19 cellular contexts compared by ENCODE assay signal in genomic region chr16:56360117-56361008, GRCh38.
DNase-seq lines count a peak whose midpoint lies in the region; ATAC-seq, FAIRE-seq and TF ChIP-seq lines count a peak whose summit lies in the region.
"Had no signal": no experiment of that assay in that cellular context is flagged by ENCODE, and none has a peak within 500 bp of the region (broad histone marks: within the 10 kb centered on the region; RNA-seq: fewer than 3 reads in every experiment).

No MANE protein-coding gene starts in this region.

- H3K27me3 ChIP-seq in K562 (ENCODE audit: control insufficient read depth in 2 of 2, insufficient read depth in 2 of 2, low read length in 2 of 2) (no peaks in the 10 kb centered on the region), neural cell (ENCODE audit: insufficient read depth, low read depth, low read length) (no peaks in the 10 kb centered on the region)
- H3K27me3 ChIP-seq: cardiac muscle cell, neural progenitor cell had no signal

- H3K9me2 ChIP-seq in neural cell (ENCODE audit: insufficient read depth, low read length), result no peaks in the 10 kb centered on the region

- TF ChIP-seq CTCF in K562 (IDR thresholded peaks at IDR 0.05 in 2 of 3, conservative IDR thresholded peaks at IDR 0.05 in 1 of 3; ENCODE audit: insufficient read depth in 2 of 3, low read depth in 1 of 3, low read length in 3 of 3), result no peak
- no peak for TF ChIP-seq CTCF in neural cell (IDR thresholded peaks at IDR 0.05; ENCODE audit: poor library complexity, severe bottlenecking)

- no peaks in the 10 kb centered on the region for H3K9me3 ChIP-seq in K562 (replicated peaks; ENCODE audit: control insufficient read depth, insufficient read depth, low read depth, low read length)
- H3K9me3 ChIP-seq in neural cell (ENCODE audit: low read length), result no peaks in the 10 kb centered on the region

- H3K79me2 ChIP-seq in K562 (ENCODE audit: control insufficient read depth, insufficient read depth, low read length) (no peaks in the 10 kb centered on the region), neural cell (replicated peaks; ENCODE audit: insufficient read depth, low read length) (no peaks in the 10 kb centered on the region)

- TF ChIP-seq RAD21 in K562 (CRISPR knock-in tag; conservative IDR thresholded peaks at IDR 0.05 in 1 of 2, IDR thresholded peaks at IDR 0.05 in 1 of 2) (no peak), neural cell (conservative IDR thresholded peaks at IDR 0.05) (no peak)

- peak; percentile 25; the same call in 1 of the 2 replicates for TF ChIP-seq POLR2A in K562 (conservative IDR thresholded peaks at IDR 0.05)

- H2AFZ ChIP-seq in K562 (ENCODE audit: low read depth, low read length), result no peak overlapping the region
- no peak overlapping the region for H2AFZ ChIP-seq in neural cell (ENCODE audit: low read depth, low read length)
- H2AFZ ChIP-seq: neural progenitor cell had no signal

- H3K36me3 ChIP-seq in K562 (ENCODE audit: control insufficient read depth, insufficient read depth, low read length) (peaks cover 38% of the 10 kb centered on the region), neural cell (ENCODE audit: insufficient read depth, low read length) (no peaks in the 10 kb centered on the region)
- H3K36me3 ChIP-seq: neural progenitor cell had no signal

- TF ChIP-seq EP300 in K562 (IDR thresholded peaks at IDR 0.05; ENCODE audit: low read length) (no peak), neural cell (conservative IDR thresholded peaks at IDR 0.05; ENCODE audit: poor library complexity, severe bottlenecking) (no peak)

- peak; percentile 2 for DNase-seq in stimulated activated CD4-positive, alpha-beta T cell treated with anti-CD3 and anti-CD28 coated beads, Interleukin-4, amount 100 ng/mL, for 24 hours
- no peak for DNase-seq in stimulated activated CD4-positive, alpha-beta T cell treated with anti-CD3 and anti-CD28 coated beads, Interleukin-2, amount 100 ng/mL, for 48 hours
- DNase-seq in K562 (ENCODE audit: extremely low read depth in 1 of 4, low spot score in 3 of 4) (no peak), GF-D8 (lab: John Stamatoyannopoulos, UW) (no peak), NCI-H2171 (lab: John Stamatoyannopoulos, UW) (no peak), NCI-H2196 (lab: John Stamatoyannopoulos, UW; ENCODE audit: unreplicated experiment) (no peak), NCI-H1694 (lab: John Stamatoyannopoulos, UW) (no peak)
- DNase-seq: activated CD4-positive, alpha-beta T cell treated with anti-CD3 and anti-CD28 coated beads, Interleukin-2, amount 50 U/mL, for 1 hour; NCI-H1092; NCI-H2171 treated with DMSO at 0.1 percent for 48 hours; NK-92 treated with Interleukin-12 subunit alpha and Interleukin-12 subunit beta, amount 100 ng/mL, for 24 hours; SHP77 treated with DMSO at 0.1 percent for 48 hours; T1000 had no signal

- H3K4me1 ChIP-seq in K562 (replicated peaks in 1 of 2; ENCODE audit: control insufficient read depth in 2 of 2, insufficient read depth in 2 of 2, low read length in 2 of 2), result peaks cover 11 to 32% of the 10 kb centered on the region in 2 experiments

- H3K4me3 ChIP-seq in K562 (no peak overlapping the region), neural cell (ENCODE audit: low read length) (no peak overlapping the region)
- H3K4me3 ChIP-seq: cardiac muscle cell, lung, neural progenitor cell had no signal

- H3F3A ChIP-seq in neural cell (ENCODE audit: insufficient read depth, low read length, poor library complexity, severe bottlenecking), result no peaks in the 10 kb centered on the region

- no TSS peak for BruUV-seq in K562 (replicated peaks; lab: Mats Ljungman, UMichigan)

- 89% methylated on average over 14 of the region's 15 CpGs for WGBS in K562 (ENCODE audit: insufficient coverage, low coverage, missing lambda C conversion rate)

- H4K20me1 ChIP-seq in K562 (replicated peaks; ENCODE audit: control insufficient read depth, insufficient read depth, low read length) (peaks cover 3% of the 10 kb centered on the region; the same call in 1 of the 2 replicates), neural cell (ENCODE audit: insufficient read depth) (no peaks in the 10 kb centered on the region)

- H3K9me1 ChIP-seq in K562 (ENCODE audit: control insufficient read depth, insufficient read depth, low read length), result no peaks in the 10 kb centered on the region

- H3K4me2 ChIP-seq in K562 (ENCODE audit: insufficient read depth, low read length) (no peak overlapping the region), neural cell (ENCODE audit: low read length) (no peak overlapping the region)
- H3K4me2 ChIP-seq: neural progenitor cell had no signal

- H3K9ac ChIP-seq in K562 (ENCODE audit: insufficient read depth in 1 of 2, low read depth in 2 of 2, low read length in 2 of 2) (no peak overlapping the region; a peak in 1 of 4 replicates), neural cell (ENCODE audit: low read length) (no peak overlapping the region)
- H3K9ac ChIP-seq: neural progenitor cell had no signal

- ATAC-seq in K562, result no peak
- ATAC-seq: stimulated activated memory B cell treated with anti-CD40 and anti-IgM and Interleukin-4, amounts not matched to agents 10 μg/mL and 1 μg/mL and 100 μg/mL, for 72 hours had no signal

- POLR2A ChIA-PET in K562 (lab: Yijun Ruan, JAX), result interaction anchor here (1.8 to 1.9 kb wide), 2 partner anchors 10 to 16 kb away, joined by 7 read pairs; no protein-coding TSS in a partner anchor

- intact Hi-C loops in K562 (cut with micrococcal nuclease), result no loop called here

- in situ Hi-C loops in K562 (cut with MboI), result no loop called here

- CTCF ChIA-PET in K562 (lab: Yijun Ruan, JAX; ENCODE audit: low intra/inter-chr PET ratio), result no interaction called here

- no peak for FAIRE-seq in K562 (lab: Jason Lieb, UNC)
- FAIRE-seq: H54 had no signal

- H3K27ac ChIP-seq in K562 (ENCODE audit: extremely low read depth, low read depth, low read length) (no peak overlapping the region), neural cell (ENCODE audit: low read length) (no peak overlapping the region)
- H3K27ac ChIP-seq: cardiac muscle cell, neural progenitor cell had no signal

TF ChIP-seq in K562, 482 proteins besides CTCF, POLR2A, EP300 and RAD21:
- TF ChIP-seq POLR2G (IDR thresholded peaks at IDR 0.05; ENCODE audit: low read depth, low read length) (peak; percentile 59), IRF9 (tag; IDR thresholded peaks at IDR 0.05) (no peak), SUPT5H (IDR thresholded peaks at IDR 0.05) (0 out of 2 replicates have a peak, but pooled peaks have one; percentile 25)

TF ChIP-seq in neural cell, 6 proteins besides CTCF, POLR2A, EP300 and RAD21:
- TF ChIP-seq SMC3 (conservative IDR thresholded peaks at IDR 0.05; ENCODE audit: poor library complexity) (no peak), POLR2AphosphoS5 (IDR thresholded peaks at IDR 0.05) (peak; percentile 31)
